ENCODE assay signal across 8 cellular contexts in genomic region chr19:13117176-13117771, GRCh38. TPM values are rescaled to one million over a fixed set of nuclear protein-coding genes. Genes with fewer than 3 reads are reported as not detected.
DNase-seq lines count a peak whose midpoint lies in the region; ATAC-seq and TF ChIP-seq lines count a peak whose summit lies in the region.

No MANE protein-coding gene starts in this region.

- H3K27me3 ChIP-seq in adipocyte (replicated peaks; ENCODE audit: control insufficient read depth, insufficient read depth, low read length): no peaks in the 10 kb centered on the region
- no peaks in the 10 kb centered on the region for H3K27me3 ChIP-seq in kidney epithelial cell (ENCODE audit: control insufficient read depth, insufficient read depth, low read length)

- peaks cover 11% of the 10 kb centered on the region for H3K36me3 ChIP-seq in adipocyte (ENCODE audit: control insufficient read depth, insufficient read depth, low read length, severe bottlenecking)
- no peaks in the 10 kb centered on the region for H3K36me3 ChIP-seq in kidney epithelial cell (ENCODE audit: control insufficient read depth, insufficient read depth, low read length)

- H3K9me3 ChIP-seq in adipocyte (ENCODE audit: control insufficient read depth, low read length): no peaks in the 10 kb centered on the region

- peak overlapping the region; percentile 31 for H3K27ac ChIP-seq in temporal lobe (ENCODE audit: low read depth, low read length)

- DNase-seq in AG04449 (ENCODE audit: low read depth, low spot score): no peak
- no peak for DNase-seq in adipocyte (ENCODE audit: low read depth)
- DNase-seq in kidney epithelial cell (ENCODE audit: low read depth): no peak
- DNase-seq in AG08395 (ENCODE audit: low spot score): no peak
- DNase-seq in mucosa of gallbladder (ENCODE audit: low spot score): no peak
- DNase-seq in DMS114 treated with DMSO at 0.1 percent for 48 hours (lab: John Stamatoyannopoulos, UW; ENCODE audit: unreplicated experiment): no peak

- TF ChIP-seq CTCF in AG04449 (IDR thresholded peaks at IDR 0.05; ENCODE audit: insufficient read depth, low read length, missing control alignments) (no peak), kidney epithelial cell (IDR thresholded peaks at IDR 0.05; ENCODE audit: insufficient read depth, low read length, poor library complexity, severe bottlenecking) (no peak)

- peak; percentile 1 for ATAC-seq in HG02610 (IDR thresholded peaks at IDR 0.05; ENCODE audit: unreplicated experiment)

- POLR2A ChIA-PET in AG04449 (lab: Yijun Ruan, JAX): interaction anchor here (1.7 to 2.2 kb wide), 3 partner anchors 15 to 38 kb away, joined by 7 to 13 read pairs (median 9); no protein-coding TSS in a partner anchor

- H3K9ac ChIP-seq in adipocyte (ENCODE audit: low read length): peak overlapping the region; percentile 93

- H3K4me3 ChIP-seq in AG04449 (ENCODE audit: low read depth, low read length) (peak overlapping the region; percentile 99), adipocyte (ENCODE audit: low read length) (peak overlapping the region; percentile 94), kidney epithelial cell (ENCODE audit: low read depth, low read length) (peak overlapping the region; percentile 82)

- CTCF ChIA-PET in AG04449 (lab: Yijun Ruan, JAX): interaction anchor here (0.7 to 1.5 kb wide), 7 partner anchors 12 to 152 kb away, joined by 3 to 6 read pairs (median 4); partner anchors contain the start of genes IER2 and STX10

- peaks cover 49% of the 10 kb centered on the region for H3K4me1 ChIP-seq in adipocyte (ENCODE audit: control insufficient read depth, insufficient read depth, low read length)

RNA-seq across cellular contexts. Expression of gene TRMT1, which starts 0.7 kb away (rescaled TPM):
- total RNA-seq in kidney epithelial cell (69.4 and 74.7 TPM in 2 replicates), temporal lobe (14.3 TPM), mucosa of gallbladder (35.0 TPM)

RNA-seq across cellular contexts. Expression of gene NACC1, which starts 0.8 kb away (rescaled TPM):
- total RNA-seq in kidney epithelial cell (66.1 and 87.8 TPM in 2 replicates), temporal lobe (11.6 TPM), mucosa of gallbladder (72.0 TPM)

RNA-seq across cellular contexts. Expression of gene LYL1, which starts 14.6 kb away (rescaled TPM):
- total RNA-seq in kidney epithelial cell (3.3 and 5.3 TPM in 2 replicates), temporal lobe (1.2 TPM), mucosa of gallbladder (11.7 TPM)

RNA-seq across cellular contexts. Expression of gene STX10, which starts 32.9 kb away (rescaled TPM):
- total RNA-seq in kidney epithelial cell: 66.2 and 70.2 TPM in 2 replicates
- total RNA-seq in temporal lobe: 18.9 TPM
- total RNA-seq in mucosa of gallbladder: 57.7 TPM

RNA-seq across cellular contexts. Expression of gene IER2, which starts 32.9 kb away (rescaled TPM):
- 130 and 169 TPM in 2 replicates for total RNA-seq in kidney epithelial cell
- total RNA-seq in temporal lobe: 9.6 TPM
- total RNA-seq in mucosa of gallbladder: 103 TPM
